ENCODE assay signal across 2 cellular contexts in the genomic region with DNA sequence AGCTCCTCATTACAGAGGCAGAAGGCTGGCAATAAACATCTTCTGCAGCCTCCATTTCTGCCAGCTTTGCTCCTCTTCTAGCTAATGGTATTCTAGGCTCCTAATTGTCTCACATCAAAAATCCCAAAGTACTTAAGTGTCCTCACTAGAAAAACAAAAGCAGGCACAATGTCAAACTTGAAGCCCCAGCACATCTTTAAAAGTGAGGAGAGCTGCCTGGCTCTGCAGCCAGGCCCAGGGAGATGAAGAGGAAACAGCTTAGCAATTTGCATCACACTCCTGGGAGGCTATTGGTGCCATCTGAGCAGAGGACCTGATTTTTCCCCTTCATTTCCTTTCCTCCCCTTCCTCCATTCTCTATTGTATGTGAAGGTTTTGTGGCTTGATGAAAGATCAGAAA.
A peak's percentile ranks its signal among the peaks of the same experiment; 100 is the strongest.
TF ChIP-seq lines count a peak whose summit lies in the region.

No MANE protein-coding gene starts in this region.

TF ChIP-seq in SK-N-SH treated with all-trans-retinoic acid at 6 μM for 48 hours, 23 proteins besides CTCF, POLR2A, EP300 and RAD21:
- no peak for TF ChIP-seq BACH2 (CRISPR knock-in tag; IDR thresholded peaks at IDR 0.05; ENCODE audit: borderline replicate concordance)
- 0 out of 2 replicates have a peak, but pooled peaks have one; percentile 5 for TF ChIP-seq ISL1 (CRISPR knock-in tag; IDR thresholded peaks at IDR 0.05)
TF ChIP-seq in SK-N-SH treated with all-trans-retinoic acid at 6 μM for 48 hours: peak in this region for 1.

TF ChIP-seq in SK-N-SH, 30 proteins besides CTCF, POLR2A, EP300 and RAD21:
- TF ChIP-seq TEAD4 (IDR thresholded peaks at IDR 0.05; ENCODE audit: borderline replicate concordance, insufficient read depth) (no peak), RFX5 (IDR thresholded peaks at IDR 0.05; ENCODE audit: low read length) (no peak), TCF12 (IDR thresholded peaks at IDR 0.05) (no peak), NFIC (IDR thresholded peaks at IDR 0.05; ENCODE audit: borderline replicate concordance) (no peak), JUND (IDR thresholded peaks at IDR 0.05) (no peak), TAF1 (IDR thresholded peaks at IDR 0.05; ENCODE audit: borderline replicate concordance, low read depth, low read length) (no peak), YY1 (IDR thresholded peaks at IDR 0.05; ENCODE audit: low read depth) (no peak), MEF2A (IDR thresholded peaks at IDR 0.05; ENCODE audit: borderline replicate concordance, low read depth) (no peak)
- TF ChIP-seq, protein P1, sequence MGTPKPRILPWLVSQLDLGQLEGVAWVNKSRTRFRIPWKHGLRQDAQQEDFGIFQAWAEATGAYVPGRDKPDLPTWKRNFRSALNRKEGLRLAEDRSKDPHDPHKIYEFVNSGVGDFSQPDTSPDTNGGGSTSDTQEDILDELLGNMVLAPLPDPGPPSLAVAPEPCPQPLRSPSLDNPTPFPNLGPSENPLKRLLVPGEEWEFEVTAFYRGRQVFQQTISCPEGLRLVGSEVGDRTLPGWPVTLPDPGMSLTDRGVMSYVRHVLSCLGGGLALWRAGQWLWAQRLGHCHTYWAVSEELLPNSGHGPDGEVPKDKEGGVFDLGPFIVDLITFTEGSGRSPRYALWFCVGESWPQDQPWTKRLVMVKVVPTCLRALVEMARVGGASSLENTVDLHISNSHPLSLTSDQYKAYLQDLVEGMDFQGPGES (IDR thresholded peaks at IDR 0.05; ENCODE audit: low read depth, low read length), result no peak
- TF ChIP-seq, protein P2, sequence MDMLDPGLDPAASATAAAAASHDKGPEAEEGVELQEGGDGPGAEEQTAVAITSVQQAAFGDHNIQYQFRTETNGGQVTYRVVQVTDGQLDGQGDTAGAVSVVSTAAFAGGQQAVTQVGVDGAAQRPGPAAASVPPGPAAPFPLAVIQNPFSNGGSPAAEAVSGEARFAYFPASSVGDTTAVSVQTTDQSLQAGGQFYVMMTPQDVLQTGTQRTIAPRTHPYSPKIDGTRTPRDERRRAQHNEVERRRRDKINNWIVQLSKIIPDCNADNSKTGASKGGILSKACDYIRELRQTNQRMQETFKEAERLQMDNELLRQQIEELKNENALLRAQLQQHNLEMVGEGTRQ (IDR thresholded peaks at IDR 0.05; ENCODE audit: borderline replicate concordance, low read depth, low read length), result no peak
- TF ChIP-seq, protein P3, sequence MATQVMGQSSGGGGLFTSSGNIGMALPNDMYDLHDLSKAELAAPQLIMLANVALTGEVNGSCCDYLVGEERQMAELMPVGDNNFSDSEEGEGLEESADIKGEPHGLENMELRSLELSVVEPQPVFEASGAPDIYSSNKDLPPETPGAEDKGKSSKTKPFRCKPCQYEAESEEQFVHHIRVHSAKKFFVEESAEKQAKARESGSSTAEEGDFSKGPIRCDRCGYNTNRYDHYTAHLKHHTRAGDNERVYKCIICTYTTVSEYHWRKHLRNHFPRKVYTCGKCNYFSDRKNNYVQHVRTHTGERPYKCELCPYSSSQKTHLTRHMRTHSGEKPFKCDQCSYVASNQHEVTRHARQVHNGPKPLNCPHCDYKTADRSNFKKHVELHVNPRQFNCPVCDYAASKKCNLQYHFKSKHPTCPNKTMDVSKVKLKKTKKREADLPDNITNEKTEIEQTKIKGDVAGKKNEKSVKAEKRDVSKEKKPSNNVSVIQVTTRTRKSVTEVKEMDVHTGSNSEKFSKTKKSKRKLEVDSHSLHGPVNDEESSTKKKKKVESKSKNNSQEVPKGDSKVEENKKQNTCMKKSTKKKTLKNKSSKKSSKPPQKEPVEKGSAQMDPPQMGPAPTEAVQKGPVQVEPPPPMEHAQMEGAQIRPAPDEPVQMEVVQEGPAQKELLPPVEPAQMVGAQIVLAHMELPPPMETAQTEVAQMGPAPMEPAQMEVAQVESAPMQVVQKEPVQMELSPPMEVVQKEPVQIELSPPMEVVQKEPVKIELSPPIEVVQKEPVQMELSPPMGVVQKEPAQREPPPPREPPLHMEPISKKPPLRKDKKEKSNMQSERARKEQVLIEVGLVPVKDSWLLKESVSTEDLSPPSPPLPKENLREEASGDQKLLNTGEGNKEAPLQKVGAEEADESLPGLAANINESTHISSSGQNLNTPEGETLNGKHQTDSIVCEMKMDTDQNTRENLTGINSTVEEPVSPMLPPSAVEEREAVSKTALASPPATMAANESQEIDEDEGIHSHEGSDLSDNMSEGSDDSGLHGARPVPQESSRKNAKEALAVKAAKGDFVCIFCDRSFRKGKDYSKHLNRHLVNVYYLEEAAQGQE (IDR thresholded peaks at IDR 0.05; ENCODE audit: low read depth, low read length), result no peak
- TF ChIP-seq, protein P4, sequence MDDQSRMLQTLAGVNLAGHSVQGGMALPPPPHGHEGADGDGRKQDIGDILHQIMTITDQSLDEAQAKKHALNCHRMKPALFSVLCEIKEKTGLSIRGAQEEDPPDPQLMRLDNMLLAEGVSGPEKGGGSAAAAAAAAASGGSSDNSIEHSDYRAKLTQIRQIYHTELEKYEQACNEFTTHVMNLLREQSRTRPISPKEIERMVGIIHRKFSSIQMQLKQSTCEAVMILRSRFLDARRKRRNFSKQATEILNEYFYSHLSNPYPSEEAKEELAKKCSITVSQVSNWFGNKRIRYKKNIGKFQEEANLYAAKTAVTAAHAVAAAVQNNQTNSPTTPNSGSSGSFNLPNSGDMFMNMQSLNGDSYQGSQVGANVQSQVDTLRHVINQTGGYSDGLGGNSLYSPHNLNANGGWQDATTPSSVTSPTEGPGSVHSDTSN (IDR thresholded peaks at IDR 0.05), result no peak
